In genomic region chr3:152910966-152911365, GRCh38 we compare ENCODE assay signal across 24 cellular contexts.
"Had no signal": no experiment of that assay in that cellular context is flagged by ENCODE, and none has a peak within 500 bp of the region (broad histone marks: within the 10 kb centered on the region; RNA-seq: fewer than 3 reads in every experiment).

No MANE protein-coding gene starts in this region.

- H3K27me3 ChIP-seq: brain microvascular endothelial cell, heart left ventricle, neutrophil, right lobe of liver, testis had no signal

- ATAC-seq: right lobe of liver; stimulated activated naive CD8-positive, alpha-beta T cell treated with anti-CD3 and anti-CD28 coated beads, Interleukin-15, Interleukin-2, amounts not matched to agents 100 U/mL and 50 U/mL, for 24 hours had no signal

- H3K9me3 ChIP-seq: left ventricle myocardium inferior, mucosa of descending colon, neutrophil, right lobe of liver, testis had no signal

- DNase-seq: activated CD4-positive, alpha-beta memory T cell treated with anti-CD3 and anti-CD28 coated beads, Interleukin-2, amount 10 ng/mL, durations not matched to agents 7 days and 5 days; activated CD4-positive, alpha-beta T cell treated with anti-CD3 and anti-CD28 coated beads, Interleukin-2, amount 10 ng/mL, durations not matched to agents 7 days and 5 days; activated CD4-positive, CD25-positive, alpha-beta regulatory T cell treated with anti-CD3 and anti-CD28 coated beads, Interleukin-2, amount 50 U/mL, for 72 hours; activated CD8-positive, alpha-beta memory T cell treated with anti-CD3 and anti-CD28 coated beads, Interleukin-2, amount 50 U/mL, for 48 hours; activated gamma-delta T cell; activated naive CD4-positive, alpha-beta T cell treated with anti-CD3 and anti-CD28 coated beads, Interleukin-2, amount 50 U/mL, for 16 hours; activated T-cell treated with anti-CD3 and anti-CD28 coated beads, Interleukin-2, amount 50 U/mL, for 24 hours; amniotic stem cell; brain microvascular endothelial cell; central memory CD4-positive, alpha-beta T cell; heart left ventricle; left ventricle myocardium inferior; nephron progenitor cell; right lobe of liver; stimulated activated CD4-positive, alpha-beta T cell treated with anti-CD3 and anti-CD28 coated beads, Interleukin-12 subunit alpha, Interleukin-12 subunit beta, amount 100 ng/mL, for 4 hours; stimulated activated CD4-positive, alpha-beta T cell treated with anti-CD3 and anti-CD28 coated beads, Interleukin-4, amount 100 ng/mL, for 1 hour; stimulated activated naive CD8-positive, alpha-beta T cell treated with anti-CD3 and anti-CD28 coated beads, Interleukin-15, Interleukin-2, amounts not matched to agents 100 U/mL and 50 U/mL, for 24 hours; T-helper 9 cell had no signal

- H3K27ac ChIP-seq: brain microvascular endothelial cell, heart left ventricle, neutrophil, right lobe of liver, skin epidermis, testis, WERI-Rb-1 had no signal

- H3K4me3 ChIP-seq: heart left ventricle, left ventricle myocardium inferior, lung, mucosa of descending colon, right lobe of liver, skin epidermis, testis had no signal

- H3K36me3 ChIP-seq: brain microvascular endothelial cell, heart left ventricle, left ventricle myocardium inferior, neutrophil, right lobe of liver, WERI-Rb-1 had no signal

- H3K4me1 ChIP-seq: right lobe of liver, testis had no signal
